In genomic region chr10:103759100-103759781, GRCh38 we compare ENCODE assay signal across 9 cellular contexts.
A peak's percentile ranks its signal among the peaks of the same experiment; 100 is the strongest.
DNase-seq lines count a peak whose midpoint lies in the region; ATAC-seq, FAIRE-seq and TF ChIP-seq lines count a peak whose summit lies in the region.
"Had no signal": no experiment of that assay in that cellular context is flagged by ENCODE, and none has a peak within 500 bp of the region (broad histone marks: within the 10 kb centered on the region; RNA-seq: fewer than 3 reads in every experiment).

No MANE protein-coding gene starts in this region.

- H3K9me3 ChIP-seq in GM23248 (ENCODE audit: low read depth), result no peaks in the 10 kb centered on the region
- no peaks in the 10 kb centered on the region for H3K9me3 ChIP-seq in OCI-LY3 (ENCODE audit: insufficient read depth, low read length)
- no peaks in the 10 kb centered on the region for H3K9me3 ChIP-seq in kidney (ENCODE audit: control insufficient read depth in 1 of 2, low read length in 2 of 2)

- H3K9me2 ChIP-seq in GM23248 (ENCODE audit: insufficient read depth), result no peaks in the 10 kb centered on the region

- H3K27ac Mint-ChIP-seq in CD14-positive monocyte (peak overlapping the region in 6 of 7 donors; percentile 16 to 65 (median 58)), brain (peak overlapping the region; percentile 56 to 93 (median 85))
- H3K27ac Mint-ChIP-seq in stimulated activated naive CD8-positive, alpha-beta T cell treated with anti-CD3 and anti-CD28 coated beads, Interleukin-15, amount 100 ng/mL, for 72 hours, result peak overlapping the region; percentile 62 to 88

- peak; percentile 65 for ATAC-seq in stimulated activated naive CD8-positive, alpha-beta T cell treated with anti-CD3 and anti-CD28 coated beads, Interleukin-15, amount 100 ng/mL, for 72 hours
- ATAC-seq in HG03108 (IDR thresholded peaks at IDR 0.05; ENCODE audit: unreplicated experiment), result no peak
- ATAC-seq: HCT116 had no signal

- intact Hi-C loops in CD14-positive monocyte (cut with micrococcal nuclease), result no loop called here
- intact Hi-C loops in kidney (cut with DNase I), result no loop called here

- H3K9ac ChIP-seq in GM23248 (peak overlapping the region; percentile 59), OCI-LY3 (ENCODE audit: low read length) (no peak overlapping the region), kidney (ENCODE audit: low read length in 2 of 2) (no peak overlapping the region)

- H3K4me3 Mint-ChIP-seq in CD14-positive monocyte (peak overlapping the region in 1 of 2 donors; percentile 61), brain (peak overlapping the region in 2 of 5 experiments; percentile 17 to 22)
- H3K4me3 Mint-ChIP-seq in stimulated activated naive CD8-positive, alpha-beta T cell treated with anti-CD3 and anti-CD28 coated beads, Interleukin-15, amount 100 ng/mL, for 72 hours, result peak overlapping the region; percentile 17 to 38

- 12 to 14% methylated on average over 10 of the region's 10 CpGs for WGBS in GM23248 (ENCODE audit: low coverage in 1 of 2, low lambda C conversion rate in 2 of 2, missing lambda C conversion rate in 2 of 2), 2 experiments

- peaks cover 32% of the 10 kb centered on the region for H3K4me1 ChIP-seq in GM23248 (ENCODE audit: insufficient read depth)
- H3K4me1 ChIP-seq in OCI-LY3 (ENCODE audit: low read length), result peaks cover 19% of the 10 kb centered on the region
- H3K4me1 ChIP-seq in kidney (ENCODE audit: control insufficient read depth in 1 of 2, insufficient read depth in 1 of 2, low read depth in 1 of 2, low read length in 2 of 2), result peaks cover 0 to 32% of the 10 kb centered on the region in 2 donors

- H3K4me3 ChIP-seq in GM23248 (no peak overlapping the region), OCI-LY3 (ENCODE audit: low read length) (no peak overlapping the region), kidney (ENCODE audit: low read length in 2 of 2) (no peak overlapping the region)

- H3K9me3 Mint-ChIP-seq in CD14-positive monocyte, result peaks cover 0 to 5% (median 0%) of the 10 kb centered on the region in 7 donors
- H3K9me3 Mint-ChIP-seq in brain, result no peaks in the 10 kb centered on the region
- H3K9me3 Mint-ChIP-seq in stimulated activated naive CD8-positive, alpha-beta T cell treated with anti-CD3 and anti-CD28 coated beads, Interleukin-15, amount 100 ng/mL, for 72 hours, result peaks cover 0 to 5% of the 10 kb centered on the region in 2 donors

- H4K20me1 ChIP-seq in GM23248 (ENCODE audit: insufficient read depth) (no peaks in the 10 kb centered on the region), OCI-LY3 (ENCODE audit: insufficient read depth, low read length) (no peaks in the 10 kb centered on the region)

- H3K36me3 Mint-ChIP-seq in CD14-positive monocyte (peaks cover 0 to 3% of the 10 kb centered on the region in 2 donors), brain (peaks cover 9% of the 10 kb centered on the region)

- DNase-seq in CD14-positive monocyte (ENCODE audit: low spot score), result no peak
- peak; percentile 89 for DNase-seq in GM23248
- no peak for DNase-seq in kidney
- peak in 1 of 2 donors; percentile 53 for DNase-seq in stimulated activated naive CD8-positive, alpha-beta T cell treated with anti-CD3 and anti-CD28 coated beads, Interleukin-15, amount 100 ng/mL, for 72 hours
- no peak for DNase-seq in RKO (ENCODE audit: low spot score)

- FAIRE-seq in kidney (lab: Jason Lieb, UNC), result no peak

- H2AFZ ChIP-seq in GM23248 (0 out of 2 replicates have a peak overlapping the region, but pooled peaks have one; percentile 57), OCI-LY3 (ENCODE audit: low read depth, low read length) (peak overlapping the region; percentile 74; the same call in 1 of the 2 replicates)

- H3K27me3 ChIP-seq in GM23248 (replicated peaks; ENCODE audit: insufficient read depth) (no peaks in the 10 kb centered on the region), OCI-LY3 (ENCODE audit: low read depth, low read length) (no peaks in the 10 kb centered on the region)

- in situ Hi-C loops in GM23248 (cut with MboI), result no loop called here

- H3K4me1 Mint-ChIP-seq in CD14-positive monocyte (peaks cover 63% of the 10 kb centered on the region), brain (peaks cover 53% of the 10 kb centered on the region)
- peaks cover 51% of the 10 kb centered on the region for H3K4me1 Mint-ChIP-seq in stimulated activated naive CD8-positive, alpha-beta T cell treated with anti-CD3 and anti-CD28 coated beads, Interleukin-15, amount 100 ng/mL, for 72 hours

- H3K79me2 ChIP-seq in GM23248 (ENCODE audit: insufficient read depth) (no peaks in the 10 kb centered on the region), OCI-LY3 (ENCODE audit: low read length) (no peaks in the 10 kb centered on the region)

- H3K4me2 ChIP-seq in GM23248 (ENCODE audit: unreplicated experiment) (peak overlapping the region; percentile 46), OCI-LY3 (ENCODE audit: low read length) (peak overlapping the region; percentile 24)

- peaks cover 28% of the 10 kb centered on the region for H3F3A ChIP-seq in GM23248 (ENCODE audit: insufficient read depth)

- peaks cover 2 to 10% (median 6%) of the 10 kb centered on the region in 3 donors for H3K27me3 Mint-ChIP-seq in CD14-positive monocyte (ENCODE audit: low read depth in 3 of 3)
- no peaks in the 10 kb centered on the region for H3K27me3 Mint-ChIP-seq in brain
- H3K27me3 Mint-ChIP-seq in stimulated activated naive CD8-positive, alpha-beta T cell treated with anti-CD3 and anti-CD28 coated beads, Interleukin-15, amount 100 ng/mL, for 72 hours, result no peaks in the 10 kb centered on the region

- H3K27ac ChIP-seq in GM23248 (peak overlapping the region; percentile 82), OCI-LY3 (ENCODE audit: low read length) (no peak overlapping the region), kidney (ENCODE audit: low read depth in 2 of 2, low read length in 2 of 2) (peak overlapping the region; percentile 51 to 74)

- TF ChIP-seq CTCF in CD14-positive monocyte (IDR thresholded peaks at IDR 0.05) (no peak), OCI-LY3 (IDR thresholded peaks at IDR 0.05; ENCODE audit: low read depth, low read length) (no peak), brain (conservative IDR thresholded peaks at IDR 0.05) (no peak), kidney (IDR thresholded peaks at IDR 0.05; ENCODE audit: borderline replicate concordance, extremely low read depth, insufficient read depth) (no peak)

- H3K36me3 ChIP-seq in GM23248 (ENCODE audit: low read depth) (no peaks in the 10 kb centered on the region), OCI-LY3 (replicated peaks; ENCODE audit: low read depth, low read length) (no peaks in the 10 kb centered on the region), kidney (ENCODE audit: control insufficient read depth in 1 of 2, insufficient read depth in 2 of 2, low read length in 2 of 2) (no peaks in the 10 kb centered on the region)
